27 cellular contexts compared by ENCODE assay signal in the genomic region with DNA sequence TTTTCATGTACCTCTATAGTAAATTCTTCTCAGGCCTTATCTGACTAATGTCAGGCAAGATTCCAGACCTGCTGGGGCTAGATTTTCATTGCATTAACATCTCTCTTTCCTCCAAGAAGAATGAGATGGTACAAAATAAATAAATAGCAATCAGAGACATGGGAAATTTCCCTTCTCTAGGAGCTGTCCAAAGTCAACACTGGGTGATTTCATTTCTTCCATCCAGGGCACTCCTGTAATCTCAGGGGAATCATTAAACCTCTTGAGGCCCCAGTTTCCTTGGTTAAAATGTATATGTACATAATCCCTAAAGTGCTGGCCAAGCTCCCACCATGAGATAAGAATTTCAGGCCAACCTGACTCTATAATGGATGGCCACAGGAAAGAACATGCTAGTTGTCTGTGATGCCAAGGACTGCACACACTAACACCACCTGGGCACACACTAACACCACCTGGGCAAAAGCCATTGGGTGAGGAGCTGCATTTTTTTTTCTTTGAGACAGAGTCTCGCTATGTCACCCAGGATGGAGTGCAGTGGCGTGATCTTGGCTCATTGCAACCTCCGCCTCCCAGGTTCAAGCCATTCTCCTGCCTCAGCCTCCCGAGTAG. TPM values are rescaled to one million over a fixed set of nuclear protein-coding genes. Genes with fewer than 3 reads are reported as not detected.
DNase-seq lines count a peak whose midpoint lies in the region; ATAC-seq and TF ChIP-seq lines count a peak whose summit lies in the region.
"Had no signal": no experiment of that assay in that cellular context is flagged by ENCODE, and none has a peak within 500 bp of the region (broad histone marks: within the 10 kb centered on the region; RNA-seq: fewer than 3 reads in every experiment).

No MANE protein-coding gene starts in this region.

- H3K4me3 ChIP-seq in choroid plexus epithelial cell (ENCODE audit: low read depth, low read length) (no peak overlapping the region), mucosa of descending colon (no peak overlapping the region)
- H3K4me3 ChIP-seq: Peyer's patch, SJCRH30, tibial nerve had no signal

- no peaks in the 10 kb centered on the region for H3K9me3 Mint-ChIP-seq in activated CD4-positive, alpha-beta T cell treated with anti-CD3 and anti-CD28 coated beads for 36 hours (ENCODE audit: low read depth)
- H3K9me3 Mint-ChIP-seq: activated CD4-positive, alpha-beta T cell treated with anti-CD3 and anti-CD28 coated beads, Interleukin-2, amount 10 ng/mL, durations not matched to agents 24 days and 14 days; effector memory CD8-positive, alpha-beta T cell; natural killer cell had no signal

- H3K4me3 Mint-ChIP-seq in activated CD4-positive, alpha-beta T cell treated with anti-CD3 and anti-CD28 coated beads for 36 hours, result no peak overlapping the region
- H3K4me3 Mint-ChIP-seq: activated CD4-positive, alpha-beta T cell treated with anti-CD3 and anti-CD28 coated beads, Interleukin-2, amount 10 ng/mL, durations not matched to agents 24 days and 14 days; activated naive CD8-positive, alpha-beta T cell; effector memory CD8-positive, alpha-beta T cell; natural killer cell had no signal

- ATAC-seq in mucosa of descending colon, result peak; percentile 28
- no peak for ATAC-seq in GM21528 (IDR thresholded peaks at IDR 0.05; ENCODE audit: low FRiP score, unreplicated experiment)
- ATAC-seq in activated CD4-positive, alpha-beta T cell treated with anti-CD3 and anti-CD28 coated beads for 36 hours, result no peak
- ATAC-seq: effector memory CD8-positive, alpha-beta T cell; natural killer cell; stimulated activated naive CD8-positive, alpha-beta T cell treated with anti-CD3 and anti-CD28 coated beads, Interleukin-15, Interleukin-2, amounts not matched to agents 100 U/mL and 50 U/mL, for 24 hours had no signal

- peak in 2 of 3 experiments; percentile 11 to 31 for DNase-seq in NCI-H1417 (lab: John Stamatoyannopoulos, UW)
- DNase-seq in NCI-H1417 treated with DMSO at 0.1 percent for 48 hours (lab: John Stamatoyannopoulos, UW), result no peak
- peak; percentile 15 for DNase-seq in choroid plexus epithelial cell (ENCODE audit: low read depth)
- no peak for DNase-seq in mucosa of descending colon
- no peak for DNase-seq in amygdala (lab: John Stamatoyannopoulos, UW)
- no peak for DNase-seq in activated CD4-positive, alpha-beta T cell treated with anti-CD3 and anti-CD28 coated beads for 36 hours
- DNase-seq: activated CD4-positive, alpha-beta T cell treated with anti-CD3 and anti-CD28 coated beads, Interleukin-2, amount 10 ng/mL, durations not matched to agents 24 days and 14 days; BE2C; COR-L47; effector memory CD8-positive, alpha-beta T cell; glutamatergic neuron; GOT3; natural killer cell; NCI-H345; Peyer's patch; SJCRH30; stimulated activated CD4-positive, alpha-beta T cell treated with anti-CD3 and anti-CD28 coated beads, Interleukin-12 subunit alpha, Interleukin-12 subunit beta, amount 100 ng/mL, for 4 hours; stimulated activated CD4-positive, alpha-beta T cell treated with anti-CD3 and anti-CD28 coated beads, Interleukin-4, amount 100 ng/mL, for 4 hours; stimulated activated naive CD8-positive, alpha-beta T cell treated with anti-CD3 and anti-CD28 coated beads, Interleukin-15, Interleukin-2, amounts not matched to agents 100 U/mL and 50 U/mL, for 24 hours had no signal

- CTCF ChIA-PET in activated CD4-positive, alpha-beta T cell treated with anti-CD3 and anti-CD28 coated beads for 36 hours (lab: Charles Lee), result interaction anchor here (1.2 to 2.1 kb wide), 2 partner anchors 9 to 81 kb away, joined by 4 to 8 read pairs; no protein-coding TSS in a partner anchor

- TF ChIP-seq EP300 in Ishikawa (IDR thresholded peaks at IDR 0.05; ENCODE audit: borderline replicate concordance), result no peak

- POLR2A ChIA-PET in activated CD4-positive, alpha-beta T cell treated with anti-CD3 and anti-CD28 coated beads for 36 hours (lab: Charles Lee), result no interaction called here

- H3K27me3 Mint-ChIP-seq in activated CD4-positive, alpha-beta T cell treated with anti-CD3 and anti-CD28 coated beads for 36 hours, result peaks cover 5% of the 10 kb centered on the region
- H3K27me3 Mint-ChIP-seq: activated naive CD8-positive, alpha-beta T cell had no signal

- no peaks in the 10 kb centered on the region for H3K4me1 ChIP-seq in mucosa of descending colon (ENCODE audit: low read depth)
- H3K4me1 ChIP-seq: BE2C, Peyer's patch, SJCRH30, tibial nerve had no signal

- TF ChIP-seq CTCF in choroid plexus epithelial cell (conservative IDR thresholded peaks at IDR 0.05; ENCODE audit: low read depth, low read length), result no peak
- TF ChIP-seq CTCF in mucosa of descending colon (IDR thresholded peaks at IDR 0.05), result no peak

- H3K27ac Mint-ChIP-seq in activated CD4-positive, alpha-beta T cell treated with anti-CD3 and anti-CD28 coated beads for 36 hours, result no peak overlapping the region
- H3K27ac Mint-ChIP-seq: activated CD4-positive, alpha-beta T cell treated with anti-CD3 and anti-CD28 coated beads, Interleukin-2, amount 10 ng/mL, durations not matched to agents 24 days and 14 days; activated naive CD8-positive, alpha-beta T cell; effector memory CD8-positive, alpha-beta T cell; natural killer cell had no signal

- no peaks in the 10 kb centered on the region for H3K4me1 Mint-ChIP-seq in activated CD4-positive, alpha-beta T cell treated with anti-CD3 and anti-CD28 coated beads for 36 hours
- H3K4me1 Mint-ChIP-seq: activated CD4-positive, alpha-beta T cell treated with anti-CD3 and anti-CD28 coated beads, Interleukin-2, amount 10 ng/mL, durations not matched to agents 24 days and 14 days; natural killer cell had no signal

- intact Hi-C loops in mucosa of descending colon (cut with DNase I, micrococcal nuclease), result no loop called here
- intact Hi-C loops in activated CD4-positive, alpha-beta T cell treated with anti-CD3 and anti-CD28 coated beads for 36 hours (cut with DNase I, micrococcal nuclease), result no loop called here

- no peaks in the 10 kb centered on the region for H3K36me3 Mint-ChIP-seq in activated CD4-positive, alpha-beta T cell treated with anti-CD3 and anti-CD28 coated beads for 36 hours (ENCODE audit: low read depth)
- H3K36me3 Mint-ChIP-seq: activated naive CD8-positive, alpha-beta T cell; natural killer cell had no signal

- H3K9me3 ChIP-seq in mucosa of descending colon, result no peaks in the 10 kb centered on the region
- H3K9me3 ChIP-seq: BE2C, Peyer's patch, SJCRH30, tibial nerve had no signal

- TF ChIP-seq RAD21 in Ishikawa (IDR thresholded peaks at IDR 0.05; ENCODE audit: low read depth), result no peak

- H3K36me3 ChIP-seq in mucosa of descending colon (ENCODE audit: low read depth), result no peaks in the 10 kb centered on the region
- H3K36me3 ChIP-seq: BE2C, Peyer's patch, SJCRH30, tibial nerve had no signal

TF ChIP-seq in Ishikawa, 13 proteins besides CTCF, POLR2A, EP300 and RAD21:
- TF ChIP-seq, protein P1, sequence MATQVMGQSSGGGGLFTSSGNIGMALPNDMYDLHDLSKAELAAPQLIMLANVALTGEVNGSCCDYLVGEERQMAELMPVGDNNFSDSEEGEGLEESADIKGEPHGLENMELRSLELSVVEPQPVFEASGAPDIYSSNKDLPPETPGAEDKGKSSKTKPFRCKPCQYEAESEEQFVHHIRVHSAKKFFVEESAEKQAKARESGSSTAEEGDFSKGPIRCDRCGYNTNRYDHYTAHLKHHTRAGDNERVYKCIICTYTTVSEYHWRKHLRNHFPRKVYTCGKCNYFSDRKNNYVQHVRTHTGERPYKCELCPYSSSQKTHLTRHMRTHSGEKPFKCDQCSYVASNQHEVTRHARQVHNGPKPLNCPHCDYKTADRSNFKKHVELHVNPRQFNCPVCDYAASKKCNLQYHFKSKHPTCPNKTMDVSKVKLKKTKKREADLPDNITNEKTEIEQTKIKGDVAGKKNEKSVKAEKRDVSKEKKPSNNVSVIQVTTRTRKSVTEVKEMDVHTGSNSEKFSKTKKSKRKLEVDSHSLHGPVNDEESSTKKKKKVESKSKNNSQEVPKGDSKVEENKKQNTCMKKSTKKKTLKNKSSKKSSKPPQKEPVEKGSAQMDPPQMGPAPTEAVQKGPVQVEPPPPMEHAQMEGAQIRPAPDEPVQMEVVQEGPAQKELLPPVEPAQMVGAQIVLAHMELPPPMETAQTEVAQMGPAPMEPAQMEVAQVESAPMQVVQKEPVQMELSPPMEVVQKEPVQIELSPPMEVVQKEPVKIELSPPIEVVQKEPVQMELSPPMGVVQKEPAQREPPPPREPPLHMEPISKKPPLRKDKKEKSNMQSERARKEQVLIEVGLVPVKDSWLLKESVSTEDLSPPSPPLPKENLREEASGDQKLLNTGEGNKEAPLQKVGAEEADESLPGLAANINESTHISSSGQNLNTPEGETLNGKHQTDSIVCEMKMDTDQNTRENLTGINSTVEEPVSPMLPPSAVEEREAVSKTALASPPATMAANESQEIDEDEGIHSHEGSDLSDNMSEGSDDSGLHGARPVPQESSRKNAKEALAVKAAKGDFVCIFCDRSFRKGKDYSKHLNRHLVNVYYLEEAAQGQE (IDR thresholded peaks at IDR 0.05; ENCODE audit: low read depth), result peak; percentile 63
- TF ChIP-seq, protein P2, sequence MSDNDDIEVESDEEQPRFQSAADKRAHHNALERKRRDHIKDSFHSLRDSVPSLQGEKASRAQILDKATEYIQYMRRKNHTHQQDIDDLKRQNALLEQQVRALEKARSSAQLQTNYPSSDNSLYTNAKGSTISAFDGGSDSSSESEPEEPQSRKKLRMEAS (IDR thresholded peaks at IDR 0.05), result no peak
- TF ChIP-seq CREB1 (IDR thresholded peaks at IDR 0.05; ENCODE audit: low read depth) (no peak), TAF1 (IDR thresholded peaks at IDR 0.05; ENCODE audit: low read depth) (no peak)

RNA-seq across cellular contexts. Expression of gene IL17F, which starts 0.9 kb away (rescaled TPM):
- not detected for total RNA-seq in mucosa of descending colon
- total RNA-seq in activated CD4-positive, alpha-beta T cell treated with anti-CD3 and anti-CD28 coated beads for 36 hours, result 100 to 1,000 TPM; 155 to 157 TPM
- total RNA-seq: activated CD4-positive, alpha-beta T cell treated with anti-CD3 and anti-CD28 coated beads, Interleukin-2, amount 10 ng/mL, durations not matched to agents 24 days and 14 days; chondrocyte; fibroblast of lung; natural killer cell; osteoblast; Peyer's patch; SJCRH30; tibial nerve had no signal

RNA-seq across cellular contexts. Expression of gene MCM3, which starts 41.2 kb away (rescaled TPM):
- total RNA-seq in mucosa of descending colon, result 10 to 100 TPM; 32.1 to 43.6 (median 36.7) TPM
- 100 to 1,000 TPM; 276 to 279 TPM for total RNA-seq in activated CD4-positive, alpha-beta T cell treated with anti-CD3 and anti-CD28 coated beads for 36 hours

RNA-seq across cellular contexts. Expression of gene IL17A, which starts 57.2 kb away (rescaled TPM):
- total RNA-seq in mucosa of descending colon, result not detected
- total RNA-seq in activated CD4-positive, alpha-beta T cell treated with anti-CD3 and anti-CD28 coated beads for 36 hours, result 10 to 100 TPM in 1 of 2 experiments, 1 to 10 TPM in 1; 9.1 to 11.9 TPM
- total RNA-seq: activated CD4-positive, alpha-beta T cell treated with anti-CD3 and anti-CD28 coated beads, Interleukin-2, amount 10 ng/mL, durations not matched to agents 24 days and 14 days; chondrocyte; fibroblast of lung; natural killer cell; osteoblast; Peyer's patch; SJCRH30; T-helper 1 cell treated with Interleukin-12 subunit alpha and Interleukin-12 subunit beta and Interleukin-4 antibody, amounts not matched to agents 30 ng/mL and 1 ng/mL, for 36 hours; tibial nerve had no signal

Comparison
In these comparisons a context has a peak if more than half of its experiments do, and no peak if none do; other contexts are left out.
1. DNase-seq: peak in NCI-H1417 (2 of 3) and choroid plexus epithelial cell (single experiment); none in NCI-H1417 treated with DMSO at 0.1 percent for 48 hours (single experiment), mucosa of descending colon (0 of 3), amygdala (0 of 56) and activated CD4-positive, alpha-beta T cell treated with anti-CD3 and anti-CD28 coated beads for 36 hours (single experiment).
2. RNA of gene IL17F, which starts 0.9 kb away (total RNA-seq): 155 to 157 TPM in activated CD4-positive, alpha-beta T cell treated with anti-CD3 and anti-CD28 coated beads for 36 hours; not detected in mucosa of descending colon; every median in the first group is over 100 times any median in the second.
3. RNA of gene MCM3, which starts 41.2 kb away (total RNA-seq): 276 to 279 TPM in activated CD4-positive, alpha-beta T cell treated with anti-CD3 and anti-CD28 coated beads for 36 hours; 32.1 to 43.6 TPM in mucosa of descending colon; every median in the first group is over 4 times any median in the second.
4. RNA of gene IL17A, which starts 57.2 kb away (total RNA-seq): 9.1 to 11.9 TPM in activated CD4-positive, alpha-beta T cell treated with anti-CD3 and anti-CD28 coated beads for 36 hours; not detected in mucosa of descending colon; every median in the first group is over 10 times any median in the second.